8 cellular contexts compared by ENCODE assay signal in the genomic region with DNA sequence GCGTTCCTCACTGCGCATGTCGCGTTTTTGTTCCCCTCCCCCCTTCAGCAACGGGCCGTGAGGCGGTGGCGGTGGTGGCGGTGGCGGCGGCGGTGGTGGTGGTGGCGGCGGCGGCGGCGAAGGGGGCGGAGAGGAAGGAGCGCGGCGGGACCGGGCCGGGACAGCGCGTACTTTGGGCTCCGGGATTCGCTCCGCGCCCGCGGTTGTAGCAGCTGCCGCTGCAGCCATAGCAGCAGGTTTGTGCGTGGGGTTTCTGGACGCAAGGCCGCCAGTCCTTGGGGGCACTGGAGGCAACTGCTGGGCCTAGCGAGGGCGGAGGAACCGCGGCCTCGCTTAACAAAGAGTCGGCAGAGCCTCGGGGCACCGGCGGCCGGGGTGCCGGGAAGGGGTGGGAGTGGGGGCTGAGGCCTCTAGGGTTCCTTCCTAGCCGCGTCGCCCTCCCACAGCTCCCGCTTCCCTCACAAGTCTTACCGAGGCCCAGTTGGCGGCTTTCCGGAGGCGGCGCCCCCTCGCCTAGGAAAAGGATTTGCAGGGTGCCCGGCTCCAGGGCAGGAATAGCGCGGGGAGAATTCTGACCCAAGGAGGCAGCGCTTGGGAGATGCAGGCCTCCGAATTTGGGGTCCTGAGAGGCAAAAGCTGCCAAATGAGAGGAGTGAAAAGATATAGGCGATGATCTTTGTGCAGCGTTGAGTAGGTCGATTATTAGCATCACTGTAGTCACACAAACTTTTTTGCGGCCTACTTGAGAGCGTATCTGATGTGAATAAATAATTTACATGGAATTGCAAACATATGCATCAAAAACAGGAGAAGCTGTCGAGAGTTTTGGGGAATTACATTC. TPM values are rescaled to one million over a fixed set of nuclear protein-coding genes. Genes with fewer than 3 reads are reported as not detected.
DNase-seq lines count a peak whose midpoint lies in the region; ATAC-seq and TF ChIP-seq lines count a peak whose summit lies in the region.

A gene with protein sequence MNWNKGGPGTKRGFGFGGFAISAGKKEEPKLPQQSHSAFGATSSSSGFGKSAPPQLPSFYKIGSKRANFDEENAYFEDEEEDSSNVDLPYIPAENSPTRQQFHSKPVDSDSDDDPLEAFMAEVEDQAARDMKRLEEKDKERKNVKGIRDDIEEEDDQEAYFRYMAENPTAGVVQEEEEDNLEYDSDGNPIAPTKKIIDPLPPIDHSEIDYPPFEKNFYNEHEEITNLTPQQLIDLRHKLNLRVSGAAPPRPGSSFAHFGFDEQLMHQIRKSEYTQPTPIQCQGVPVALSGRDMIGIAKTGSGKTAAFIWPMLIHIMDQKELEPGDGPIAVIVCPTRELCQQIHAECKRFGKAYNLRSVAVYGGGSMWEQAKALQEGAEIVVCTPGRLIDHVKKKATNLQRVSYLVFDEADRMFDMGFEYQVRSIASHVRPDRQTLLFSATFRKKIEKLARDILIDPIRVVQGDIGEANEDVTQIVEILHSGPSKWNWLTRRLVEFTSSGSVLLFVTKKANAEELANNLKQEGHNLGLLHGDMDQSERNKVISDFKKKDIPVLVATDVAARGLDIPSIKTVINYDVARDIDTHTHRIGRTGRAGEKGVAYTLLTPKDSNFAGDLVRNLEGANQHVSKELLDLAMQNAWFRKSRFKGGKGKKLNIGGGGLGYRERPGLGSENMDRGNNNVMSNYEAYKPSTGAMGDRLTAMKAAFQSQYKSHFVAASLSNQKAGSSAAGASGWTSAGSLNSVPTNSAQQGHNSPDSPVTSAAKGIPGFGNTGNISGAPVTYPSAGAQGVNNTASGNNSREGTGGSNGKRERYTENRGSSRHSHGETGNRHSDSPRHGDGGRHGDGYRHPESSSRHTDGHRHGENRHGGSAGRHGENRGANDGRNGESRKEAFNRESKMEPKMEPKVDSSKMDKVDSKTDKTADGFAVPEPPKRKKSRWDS (plus strand): TSS at position 30 of the 841 bp plus-strand sequence. CDS start 12,880 bp downstream, outside the sequence.

- H3K27ac ChIP-seq in KOPT-K1 (ENCODE audit: low read depth, low read length, poor library complexity, severe bottlenecking), result peak within 1 kb of the TSS; percentile 89

- POLR2A ChIA-PET in BJ (lab: Charles Lee), result interaction anchor here (0.6 kb wide), 3 partner anchors 147 to 1784 kb away, joined by 3 to 9 read pairs (median 3); no protein-coding TSS in a partner anchor

- CTCF ChIA-PET in BJ (lab: Yijun Ruan, JAX), result interaction anchor here (0.7 to 2.9 kb wide), 3 partner anchors 14 to 55 kb away, joined by 3 to 9 read pairs (median 3); no protein-coding TSS in a partner anchor

- H3K36me3 ChIP-seq in BJ (ENCODE audit: control insufficient read depth, insufficient read depth, low read length), result peaks cover 2% of the 10 kb centered on the region
- H3K36me3 ChIP-seq in KOPT-K1 (ENCODE audit: insufficient read depth, low read length), result peaks cover 58% of the 10 kb centered on the region

- no peaks in the 10 kb centered on the region for H3K27me3 ChIP-seq in BJ (ENCODE audit: control insufficient read depth, insufficient read depth, low read length)

- peak; percentile 32 for TF ChIP-seq CTCF in BJ (IDR thresholded peaks at IDR 0.05; ENCODE audit: insufficient read depth, low read depth, low read length)
- peak; percentile 32 for TF ChIP-seq CTCF in choroid plexus epithelial cell (conservative IDR thresholded peaks at IDR 0.05; ENCODE audit: low read depth, low read length)

- no peaks in the 10 kb centered on the region for H3K9me3 ChIP-seq in KOPT-K1 (ENCODE audit: insufficient read depth, low read length, poor library complexity, severe bottlenecking)

- DNase-seq in BJ (ENCODE audit: low read depth) (no peak), T-helper 9 cell (peak; percentile 85), choroid plexus epithelial cell (ENCODE audit: low read depth) (peak; percentile 67), left kidney (ENCODE audit: low read depth, low spot score) (peak; percentile 82), DMS79 (lab: John Stamatoyannopoulos, UW) (no peak)
- peak; percentile 15 to 89 (median 82) for DNase-seq in stimulated activated CD4-positive, alpha-beta T cell treated with anti-CD3 and anti-CD28 coated beads, TNF-alpha, amount 100 ng/mL, for 24 hours (ENCODE audit: low read depth in 3 of 3)

- ATAC-seq in GM19395 (IDR thresholded peaks at IDR 0.05; ENCODE audit: unreplicated experiment), result peak; percentile 5

- H3K4me3 ChIP-seq in BJ (ENCODE audit: low read depth, low read length) (peak within 1 kb of the TSS; percentile 83), choroid plexus epithelial cell (ENCODE audit: low read depth, low read length) (peak within 1 kb of the TSS; percentile 72)

RNA-seq across cellular contexts. Expression of the gene that starts here (rescaled TPM):
- polyA plus RNA-seq in BJ (2011; rRNA removed), result 56.3 and 99.3 TPM in 2 replicates
- 35.2 and 35.4 TPM in 2 replicates for polyA minus RNA-seq in BJ (2011; rRNA and poly(A)+ RNA removed)

Comparison
In these comparisons a context has a peak if more than half of its experiments do, and no peak if none do; other contexts are left out.
1. DNase-seq: peak in T-helper 9 cell (single experiment), choroid plexus epithelial cell (single experiment), left kidney (single experiment) and stimulated activated CD4-positive, alpha-beta T cell treated with anti-CD3 and anti-CD28 coated beads, TNF-alpha, amount 100 ng/mL, for 24 hours (3 of 3); none in BJ (single experiment) and DMS79 (single experiment).